ENCODE assay signal across 8 cellular contexts in the genomic region with DNA sequence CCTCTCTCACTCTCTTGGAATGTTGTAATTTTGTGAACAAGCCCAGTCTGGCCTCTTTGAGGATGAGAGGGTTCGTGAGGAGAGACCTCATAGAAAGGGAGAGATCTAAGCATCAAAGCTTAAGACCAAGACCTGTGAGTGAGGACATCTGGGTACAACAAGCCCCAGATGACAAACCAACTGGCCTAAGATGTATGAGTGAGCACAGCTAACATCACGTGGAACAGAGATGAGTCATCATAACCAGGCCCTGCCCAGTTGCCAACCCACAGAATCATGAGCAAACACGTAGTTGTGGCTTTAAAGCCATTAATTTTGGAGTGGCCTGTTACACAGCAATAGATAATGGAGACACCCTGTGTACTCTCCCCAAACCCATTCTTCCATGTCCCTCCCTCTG.
DNase-seq lines count a peak whose midpoint lies in the region; TF ChIP-seq lines count a peak whose summit lies in the region.

No MANE protein-coding gene starts in this region.

- H3K4me1 ChIP-seq in effector memory CD4-positive, alpha-beta T cell (ENCODE audit: control insufficient read depth, insufficient read depth, low read length, poor library complexity, severe bottlenecking) = no peaks in the 10 kb centered on the region

- H3K27me3 ChIP-seq in effector memory CD4-positive, alpha-beta T cell (replicated peaks; ENCODE audit: control insufficient read depth, insufficient read depth, low read length, poor library complexity, severe bottlenecking) = no peaks in the 10 kb centered on the region
- H3K27me3 ChIP-seq in H7 (ENCODE audit: control insufficient read depth, insufficient read depth, low read length) = no peaks in the 10 kb centered on the region

- DNase-seq in GM13977 (ENCODE audit: low spot score) = peak; percentile 12
- peak; percentile 64 for DNase-seq in HCEC 1CT
- peak; percentile 20 for DNase-seq in LoVo (ENCODE audit: low spot score)
- peak; percentile 5 for DNase-seq in fibroblast of the conjunctiva (ENCODE audit: low read depth)
- DNase-seq in effector memory CD4-positive, alpha-beta T cell = no peak
- DNase-seq in cerebellum (ENCODE audit: low spot score) = no peak
- no peak for DNase-seq in H7
- no peak for DNase-seq in NCI-H446 (lab: John Stamatoyannopoulos, UW)

- no peak overlapping the region for H3K4me3 ChIP-seq in effector memory CD4-positive, alpha-beta T cell (ENCODE audit: insufficient read depth, low read depth, low read length, poor library complexity, severe bottlenecking)
- no peak overlapping the region for H3K4me3 ChIP-seq in H7 (ENCODE audit: insufficient read depth, low read depth, low read length)

- H3K27ac ChIP-seq in effector memory CD4-positive, alpha-beta T cell (ENCODE audit: insufficient read depth, low read length, poor library complexity, severe bottlenecking) = no peak overlapping the region

- no peak for TF ChIP-seq CTCF in GM13977 (IDR thresholded peaks at IDR 0.05; ENCODE audit: extremely low read depth, insufficient read depth, missing control alignments)

- no peaks in the 10 kb centered on the region for H3K36me3 ChIP-seq in effector memory CD4-positive, alpha-beta T cell (ENCODE audit: control insufficient read depth, insufficient read depth, low read length)
- no peaks in the 10 kb centered on the region for H3K36me3 ChIP-seq in H7 (replicated peaks; ENCODE audit: control insufficient read depth, insufficient read depth, low read length)

- H3K9me3 ChIP-seq in effector memory CD4-positive, alpha-beta T cell (ENCODE audit: control insufficient read depth, low read length) = no peaks in the 10 kb centered on the region

- in situ Hi-C loops in GM13977 (cut with MboI; ENCODE audit: low pct_unique_long_range_greater_than_20kb, low sequenced_read_pairs, unreplicated experiment) = no loop called here

Comparison
In these comparisons a context has a peak if more than half of its experiments do, and no peak if none do; other contexts are left out.
1. DNase-seq: peak in GM13977 (single experiment), HCEC 1CT (single experiment), LoVo (single experiment) and fibroblast of the conjunctiva (single experiment); none in effector memory CD4-positive, alpha-beta T cell (0 of 3), cerebellum (single experiment), H7 (single experiment) and NCI-H446 (0 of 2).